ENCODE assay signal across 12 cellular contexts in genomic region chr10:43427166-43427825, GRCh38. TPM values are rescaled to one million over a fixed set of nuclear protein-coding genes. Genes with fewer than 3 reads are reported as not detected.
DNase-seq lines count a peak whose midpoint lies in the region; ATAC-seq, FAIRE-seq and TF ChIP-seq lines count a peak whose summit lies in the region.
"Had no signal": no experiment of that assay in that cellular context is flagged by ENCODE, and none has a peak within 500 bp of the region (broad histone marks: within the 10 kb centered on the region; RNA-seq: fewer than 3 reads in every experiment).

No MANE protein-coding gene starts in this region.

- no peak for TF ChIP-seq CTCF in A549 (IDR thresholded peaks at IDR 0.05)
- TF ChIP-seq CTCF in spleen (IDR thresholded peaks at IDR 0.05 in 8 of 11, conservative IDR thresholded peaks at IDR 0.05 in 3 of 11) = no peak

- CTCF ChIA-PET in A549 (lab: Yijun Ruan, JAX) = interaction anchor here (0.7 kb wide), 1 partner anchor 74 kb away, joined by 3 read pairs; no protein-coding TSS in a partner anchor

- H3K27ac ChIP-seq in A549 = no peak overlapping the region
- H3K27ac ChIP-seq in spleen = peak overlapping the region in 1 of 8 donors; percentile 33
- H3K27ac ChIP-seq: epithelial cell of prostate, HL-60 had no signal

- no peak for TF ChIP-seq EP300 in A549 (IDR thresholded peaks at IDR 0.05)

- WGBS in A549 (ENCODE audit: missing lambda C conversion rate) = 89% methylated on average over 12 of the region's 12 CpGs
- 56 to 76% (median 72%) methylated on average over 12 of the region's 12 CpGs for WGBS in spleen, 5 donors

- no peaks in the 10 kb centered on the region for H3K27me3 ChIP-seq in spleen (replicated peaks in 1 of 7)

- H3K4me3 ChIP-seq in A549 = no peak overlapping the region
- H3K4me3 ChIP-seq in spleen = no peak overlapping the region

- no peak overlapping the region for H3K4me2 ChIP-seq in A549
- H3K4me2 ChIP-seq: SK-N-SH had no signal

- no peaks in the 10 kb centered on the region for H3K4me1 ChIP-seq in A549
- peaks cover 0 to 37% (median 9%) of the 10 kb centered on the region in 6 donors for H3K4me1 ChIP-seq in spleen

- intact Hi-C loops in spleen (cut with DNase I; ENCODE audit: low total_unique reads) = no loop called here

- no peaks in the 10 kb centered on the region for H3K9me3 ChIP-seq in A549
- no peaks in the 10 kb centered on the region for H3K9me3 ChIP-seq in spleen
- H3K9me3 ChIP-seq: SK-N-SH had no signal

- POLR2A ChIA-PET in A549 (lab: Yijun Ruan, JAX) = no interaction called here

- H3K4me3 Mint-ChIP-seq in activated T-helper 17 cell treated with anti-CD3 and anti-CD28 coated beads, Interleukin-2, amount 50 U/mL, for 72 hours = peak overlapping the region; percentile 44

- TF ChIP-seq POLR2A in A549 (IDR thresholded peaks at IDR 0.05; ENCODE audit: low read length) (no peak), spleen (IDR thresholded peaks at IDR 0.05) (no peak)

- H3K4me1 Mint-ChIP-seq in activated T-helper 17 cell treated with anti-CD3 and anti-CD28 coated beads, Interleukin-2, amount 50 U/mL, for 72 hours = no peaks in the 10 kb centered on the region

- peak overlapping the region; percentile 61 for H3K27ac Mint-ChIP-seq in activated T-helper 17 cell treated with anti-CD3 and anti-CD28 coated beads, Interleukin-2, amount 50 U/mL, for 72 hours

- DNase-seq in A549 (ENCODE audit: low read depth in 1 of 2, low spot score in 1 of 2) = no peak
- DNase-seq in NCI-H526 (lab: John Stamatoyannopoulos, UW) = no peak
- DNase-seq in spleen = no peak
- DNase-seq in NCI-H2029 (lab: John Stamatoyannopoulos, UW) = no peak
- DNase-seq: NCI-H1694 treated with DMSO at 0.1 percent for 48 hours, SK-N-SH had no signal

- FAIRE-seq in A549 (lab: Jason Lieb, UNC) = no peak

- no peaks in the 10 kb centered on the region for H3K36me3 Mint-ChIP-seq in activated T-helper 17 cell treated with anti-CD3 and anti-CD28 coated beads, Interleukin-2, amount 50 U/mL, for 72 hours (ENCODE audit: low read depth)

- TF ChIP-seq RAD21 in A549 (conservative IDR thresholded peaks at IDR 0.05 in 1 of 2, IDR thresholded peaks at IDR 0.05 in 1 of 2) = no peak

- ATAC-seq in A549 (no peak), GM19351 (IDR thresholded peaks at IDR 0.05; ENCODE audit: unreplicated experiment) (peak; percentile 81), HG03442 (IDR thresholded peaks at IDR 0.05; ENCODE audit: unreplicated experiment) (peak; percentile 73), HG03139 (IDR thresholded peaks at IDR 0.05; ENCODE audit: unreplicated experiment) (no peak)
- ATAC-seq in activated T-helper 17 cell treated with anti-CD3 and anti-CD28 coated beads, Interleukin-2, amount 50 U/mL, for 72 hours (replicated peaks) = peak; percentile 74

- H3K9me3 Mint-ChIP-seq in activated T-helper 17 cell treated with anti-CD3 and anti-CD28 coated beads, Interleukin-2, amount 50 U/mL, for 72 hours = no peaks in the 10 kb centered on the region

- H3K36me3 ChIP-seq in spleen = no peaks in the 10 kb centered on the region

- H3K27me3 Mint-ChIP-seq in activated T-helper 17 cell treated with anti-CD3 and anti-CD28 coated beads, Interleukin-2, amount 50 U/mL, for 72 hours = no peaks in the 10 kb centered on the region

TF ChIP-seq in A549, 52 proteins besides CTCF, POLR2A, EP300 and RAD21:
- TF ChIP-seq, protein P1, sequence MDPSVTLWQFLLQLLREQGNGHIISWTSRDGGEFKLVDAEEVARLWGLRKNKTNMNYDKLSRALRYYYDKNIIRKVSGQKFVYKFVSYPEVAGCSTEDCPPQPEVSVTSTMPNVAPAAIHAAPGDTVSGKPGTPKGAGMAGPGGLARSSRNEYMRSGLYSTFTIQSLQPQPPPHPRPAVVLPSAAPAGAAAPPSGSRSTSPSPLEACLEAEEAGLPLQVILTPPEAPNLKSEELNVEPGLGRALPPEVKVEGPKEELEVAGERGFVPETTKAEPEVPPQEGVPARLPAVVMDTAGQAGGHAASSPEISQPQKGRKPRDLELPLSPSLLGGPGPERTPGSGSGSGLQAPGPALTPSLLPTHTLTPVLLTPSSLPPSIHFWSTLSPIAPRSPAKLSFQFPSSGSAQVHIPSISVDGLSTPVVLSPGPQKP (IDR thresholded peaks at IDR 0.05; ENCODE audit: low read depth, low read length) = no peak
- no peak for TF ChIP-seq GATA3 (IDR thresholded peaks at IDR 0.05; ENCODE audit: borderline replicate concordance)
- TF ChIP-seq KDM1A (IDR thresholded peaks at IDR 0.05; ENCODE audit: low read depth) = no peak
- TF ChIP-seq ZSCAN20 (CRISPR knock-in tag; IDR thresholded peaks at IDR 0.05) = no peak
- TF ChIP-seq MAFK (IDR thresholded peaks at IDR 0.05; ENCODE audit: partially characterized antibody) = peak; percentile 41

RNA-seq across cellular contexts. Expression of gene ZNF487, which starts 9.6 kb away (rescaled TPM):
- polyA plus RNA-seq in A549 (2011; rRNA removed) (7.2 and 9.4 TPM in 2 replicates), A549 (2017; fragmentation: RNase III; extraction: RNeasy Plus Mini Kit Qiagen cat#74134 plus additional on column Dnase treatment) (3.7 to 4.9 TPM (median 4.3 TPM) in 3 replicates), spleen (1 to 10 TPM; 4.9 to 9.6 (median 7.0) TPM)
- polyA plus RNA-seq in A549 (2012; cell fraction: cytosol; rRNA removed) = 5.9 and 6.8 TPM in 2 replicates
- polyA plus RNA-seq in A549 (2012; cell fraction: nucleus; rRNA removed) = 4.3 and 5.4 TPM in 2 replicates
- 3.0 and 4.7 TPM in 2 replicates for polyA minus RNA-seq in A549 (2011; rRNA and poly(A)+ RNA removed)
- total RNA-seq in activated T-helper 17 cell treated with anti-CD3 and anti-CD28 coated beads, Interleukin-2, amount 50 U/mL, for 72 hours = 1 to 10 TPM; 2.5 to 2.9 TPM
- 10 to 100 TPM in 2 of 7 donors, 1 to 10 TPM in 5; 5.8 to 12.1 (median 7.9) TPM for total RNA-seq in spleen

RNA-seq across cellular contexts. Expression of gene HNRNPF, which starts 18.3 kb away (rescaled TPM):
- 198 and 271 TPM in 2 replicates for polyA plus RNA-seq in A549 (2011; rRNA removed)
- 236 and 250 TPM in 2 replicates for polyA plus RNA-seq in A549 (2012; cell fraction: cytosol; rRNA removed)
- 275 and 276 TPM in 2 replicates for polyA plus RNA-seq in A549 (2012; cell fraction: nucleus; rRNA removed)
- polyA plus RNA-seq in A549 (2017; fragmentation: RNase III; extraction: RNeasy Plus Mini Kit Qiagen cat#74134 plus additional on column Dnase treatment) = 217 to 228 TPM (median 221 TPM) in 3 replicates
- polyA minus RNA-seq in A549 (2011; rRNA and poly(A)+ RNA removed) = 220 and 241 TPM in 2 replicates
- 100 to 1,000 TPM; 306 to 483 TPM for total RNA-seq in activated T-helper 17 cell treated with anti-CD3 and anti-CD28 coated beads, Interleukin-2, amount 50 U/mL, for 72 hours
- 100 to 1,000 TPM; 159 to 253 (median 206) TPM for total RNA-seq in spleen
- 100 to 1,000 TPM in 2 of 3 donors, 10 to 100 TPM in 1; 82.8 to 141 (median 116) TPM for polyA plus RNA-seq in spleen

RNA-seq across cellular contexts. Expression of gene FXYD4, which starts 55.9 kb away (rescaled TPM):
- polyA plus RNA-seq in A549 (2011; rRNA removed) (not detected in 2 replicates), A549 (2017; fragmentation: RNase III; extraction: RNeasy Plus Mini Kit Qiagen cat#74134 plus additional on column Dnase treatment) (not detected in 3 replicates), spleen (under 1 TPM in 1 of 3 donors, not detected in 2; 0.20 TPM)
- not detected in 2 replicates for polyA plus RNA-seq in A549 (2012; cell fraction: cytosol; rRNA removed)
- polyA plus RNA-seq in A549 (2012; cell fraction: nucleus; rRNA removed) = not detected in 2 replicates
- polyA minus RNA-seq in A549 (2011; rRNA and poly(A)+ RNA removed) = not detected in 2 replicates
- not detected for total RNA-seq in activated T-helper 17 cell treated with anti-CD3 and anti-CD28 coated beads, Interleukin-2, amount 50 U/mL, for 72 hours
- total RNA-seq in spleen = not detected
- polyA plus RNA-seq: SK-N-SH had no signal

Comparison
In these comparisons a context has a peak if more than half of its experiments do, and no peak if none do; other contexts are left out.
1. ATAC-seq: peak in GM19351 (single experiment), HG03442 (single experiment) and activated T-helper 17 cell treated with anti-CD3 and anti-CD28 coated beads, Interleukin-2, amount 50 U/mL, for 72 hours (single experiment); none in A549 (0 of 2) and HG03139 (single experiment).